Comparison of ENCODE assay signal across 1 cellular context in genomic region chr12:47080725-47081502, GRCh38.
A peak's percentile ranks its signal among the peaks of the same experiment; 100 is the strongest.
TF ChIP-seq lines count a peak whose summit lies in the region.

No MANE protein-coding gene starts in this region.

TF ChIP-seq in HEK293, 187 proteins besides CTCF, POLR2A, EP300 and RAD21 (continued from another document):
- TF ChIP-seq PRDM10 (tag by site-specific recombination; IDR thresholded peaks at IDR 0.05) (peak; percentile 76), ATF2 (tag by site-specific recombination; IDR thresholded peaks at IDR 0.05; ENCODE audit: low read depth) (no peak), ZNF292 (tag by site-specific recombination; IDR thresholded peaks at IDR 0.05; ENCODE audit: borderline replicate concordance, low read depth) (no peak), ZNF354C (tag by site-specific recombination; IDR thresholded peaks at IDR 0.05; ENCODE audit: borderline replicate concordance, low read depth) (no peak), ZNF280C (tag by site-specific recombination; IDR thresholded peaks at IDR 0.05) (no peak), ZNF350 (tag by site-specific recombination; IDR thresholded peaks at IDR 0.05) (no peak), SALL2 (tag by site-specific recombination; IDR thresholded peaks at IDR 0.05; ENCODE audit: borderline replicate concordance) (no peak), ZNF391 (tag by site-specific recombination; IDR thresholded peaks at IDR 0.05; ENCODE audit: borderline replicate concordance, low read depth) (peak; percentile 24; the same call in 1 of the 2 replicates), ZNF664 (tag by site-specific recombination; IDR thresholded peaks at IDR 0.05) (no peak), HOXD13 (CRISPR knock-in tag; IDR thresholded peaks at IDR 0.05; ENCODE audit: borderline replicate concordance) (no peak), ZNF404 (tag by site-specific recombination; IDR thresholded peaks at IDR 0.05) (no peak), ZNF658 (tag by site-specific recombination; IDR thresholded peaks at IDR 0.05) (no peak), ZNF274 (IDR thresholded peaks at IDR 0.05; ENCODE audit: low read length) (no peak), ZNF274 (tag by site-specific recombination; IDR thresholded peaks at IDR 0.05; ENCODE audit: borderline replicate concordance) (no peak), ZNF248 (tag by site-specific recombination; IDR thresholded peaks at IDR 0.05) (no peak), ZNF174 (tag by site-specific recombination; IDR thresholded peaks at IDR 0.05) (no peak), ZFP69B (tag by site-specific recombination; IDR thresholded peaks at IDR 0.05) (no peak), ZNF202 (tag by site-specific recombination; IDR thresholded peaks at IDR 0.05; ENCODE audit: borderline replicate concordance) (no peak), GLIS1 (tag by site-specific recombination; IDR thresholded peaks at IDR 0.05) (no peak), ZNF23 (tag by site-specific recombination; IDR thresholded peaks at IDR 0.05; ENCODE audit: borderline replicate concordance) (no peak), ZNF76 (tag by site-specific recombination; IDR thresholded peaks at IDR 0.05; ENCODE audit: borderline replicate concordance, low read depth) (peak; percentile 13; the same call in 1 of the 2 replicates), ZNF223 (tag by site-specific recombination; IDR thresholded peaks at IDR 0.05) (no peak), ZNF239 (tag by site-specific recombination; IDR thresholded peaks at IDR 0.05) (no peak), ZNF660 (tag by site-specific recombination; IDR thresholded peaks at IDR 0.05) (no peak), SP2 (tag by site-specific recombination; IDR thresholded peaks at IDR 0.05) (peak; percentile 50; the same call in 1 of the 2 replicates), GLI2 (tag by site-specific recombination; IDR thresholded peaks at IDR 0.05; ENCODE audit: borderline replicate concordance, low read depth) (no peak), ZNF48 (tag by site-specific recombination; IDR thresholded peaks at IDR 0.05) (no peak), KLF8 (tag by site-specific recombination; IDR thresholded peaks at IDR 0.05) (no peak; the same call in 1 of the 2 replicates), HIC1 (tag by site-specific recombination; IDR thresholded peaks at IDR 0.05) (no peak), ZNF18 (tag by site-specific recombination; IDR thresholded peaks at IDR 0.05) (no peak), KLF9 (tag by site-specific recombination; IDR thresholded peaks at IDR 0.05; ENCODE audit: low read depth) (peak; percentile 80), ZBTB8A (tag by site-specific recombination; IDR thresholded peaks at IDR 0.05) (no peak), ZNF121 (tag by site-specific recombination; IDR thresholded peaks at IDR 0.05) (no peak; the same call in 1 of the 2 replicates), ZNF514 (tag by site-specific recombination; IDR thresholded peaks at IDR 0.05) (no peak), ZNF621 (tag by site-specific recombination; IDR thresholded peaks at IDR 0.05) (no peak), ZNF701 (tag by site-specific recombination; IDR thresholded peaks at IDR 0.05) (no peak), ZNF510 (tag by site-specific recombination; IDR thresholded peaks at IDR 0.05; ENCODE audit: insufficient replicate concordance) (no peak), ZNF16 (tag by site-specific recombination; IDR thresholded peaks at IDR 0.05; ENCODE audit: low read depth) (no peak), ZNF433 (tag by site-specific recombination; IDR thresholded peaks at IDR 0.05; ENCODE audit: low read depth) (no peak)
- TF ChIP-seq, protein P1, sequence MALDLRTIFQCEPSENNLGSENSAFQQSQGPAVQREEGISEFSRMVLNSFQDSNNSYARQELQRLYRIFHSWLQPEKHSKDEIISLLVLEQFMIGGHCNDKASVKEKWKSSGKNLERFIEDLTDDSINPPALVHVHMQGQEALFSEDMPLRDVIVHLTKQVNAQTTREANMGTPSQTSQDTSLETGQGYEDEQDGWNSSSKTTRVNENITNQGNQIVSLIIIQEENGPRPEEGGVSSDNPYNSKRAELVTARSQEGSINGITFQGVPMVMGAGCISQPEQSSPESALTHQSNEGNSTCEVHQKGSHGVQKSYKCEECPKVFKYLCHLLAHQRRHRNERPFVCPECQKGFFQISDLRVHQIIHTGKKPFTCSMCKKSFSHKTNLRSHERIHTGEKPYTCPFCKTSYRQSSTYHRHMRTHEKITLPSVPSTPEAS (tag by site-specific recombination; IDR thresholded peaks at IDR 0.05): peak; percentile 25; the same call in 1 of the 2 replicates
- TF ChIP-seq, protein P2, sequence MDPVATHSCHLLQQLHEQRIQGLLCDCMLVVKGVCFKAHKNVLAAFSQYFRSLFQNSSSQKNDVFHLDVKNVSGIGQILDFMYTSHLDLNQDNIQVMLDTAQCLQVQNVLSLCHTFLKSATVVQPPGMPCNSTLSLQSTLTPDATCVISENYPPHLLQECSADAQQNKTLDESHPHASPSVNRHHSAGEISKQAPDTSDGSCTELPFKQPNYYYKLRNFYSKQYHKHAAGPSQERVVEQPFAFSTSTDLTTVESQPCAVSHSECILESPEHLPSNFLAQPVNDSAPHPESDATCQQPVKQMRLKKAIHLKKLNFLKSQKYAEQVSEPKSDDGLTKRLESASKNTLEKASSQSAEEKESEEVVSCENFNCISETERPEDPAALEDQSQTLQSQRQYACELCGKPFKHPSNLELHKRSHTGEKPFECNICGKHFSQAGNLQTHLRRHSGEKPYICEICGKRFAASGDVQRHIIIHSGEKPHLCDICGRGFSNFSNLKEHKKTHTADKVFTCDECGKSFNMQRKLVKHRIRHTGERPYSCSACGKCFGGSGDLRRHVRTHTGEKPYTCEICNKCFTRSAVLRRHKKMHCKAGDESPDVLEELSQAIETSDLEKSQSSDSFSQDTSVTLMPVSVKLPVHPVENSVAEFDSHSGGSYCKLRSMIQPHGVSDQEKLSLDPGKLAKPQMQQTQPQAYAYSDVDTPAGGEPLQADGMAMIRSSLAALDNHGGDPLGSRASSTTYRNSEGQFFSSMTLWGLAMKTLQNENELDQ (tag by site-specific recombination; IDR thresholded peaks at IDR 0.05; ENCODE audit: low read depth): no peak
- TF ChIP-seq, protein P3, sequence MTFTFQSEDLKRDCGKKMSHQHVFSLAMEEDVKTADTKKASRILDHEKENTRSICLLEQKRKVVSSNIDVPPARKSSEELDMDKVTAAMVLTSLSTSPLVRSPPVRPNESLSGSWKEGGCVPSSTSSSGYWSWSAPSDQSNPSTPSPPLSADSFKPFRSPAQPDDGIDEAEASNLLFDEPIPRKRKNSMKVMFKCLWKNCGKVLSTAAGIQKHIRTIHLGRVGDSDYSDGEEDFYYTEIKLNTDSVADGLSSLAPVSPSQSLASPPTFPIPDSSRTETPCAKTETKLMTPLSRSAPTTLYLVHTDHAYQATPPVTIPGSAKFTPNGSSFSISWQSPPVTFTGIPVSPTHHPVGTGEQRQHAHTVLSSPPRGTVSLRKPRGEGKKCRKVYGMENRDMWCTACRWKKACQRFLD (tag by site-specific recombination; IDR thresholded peaks at IDR 0.05): no peak
- TF ChIP-seq, protein P4, sequence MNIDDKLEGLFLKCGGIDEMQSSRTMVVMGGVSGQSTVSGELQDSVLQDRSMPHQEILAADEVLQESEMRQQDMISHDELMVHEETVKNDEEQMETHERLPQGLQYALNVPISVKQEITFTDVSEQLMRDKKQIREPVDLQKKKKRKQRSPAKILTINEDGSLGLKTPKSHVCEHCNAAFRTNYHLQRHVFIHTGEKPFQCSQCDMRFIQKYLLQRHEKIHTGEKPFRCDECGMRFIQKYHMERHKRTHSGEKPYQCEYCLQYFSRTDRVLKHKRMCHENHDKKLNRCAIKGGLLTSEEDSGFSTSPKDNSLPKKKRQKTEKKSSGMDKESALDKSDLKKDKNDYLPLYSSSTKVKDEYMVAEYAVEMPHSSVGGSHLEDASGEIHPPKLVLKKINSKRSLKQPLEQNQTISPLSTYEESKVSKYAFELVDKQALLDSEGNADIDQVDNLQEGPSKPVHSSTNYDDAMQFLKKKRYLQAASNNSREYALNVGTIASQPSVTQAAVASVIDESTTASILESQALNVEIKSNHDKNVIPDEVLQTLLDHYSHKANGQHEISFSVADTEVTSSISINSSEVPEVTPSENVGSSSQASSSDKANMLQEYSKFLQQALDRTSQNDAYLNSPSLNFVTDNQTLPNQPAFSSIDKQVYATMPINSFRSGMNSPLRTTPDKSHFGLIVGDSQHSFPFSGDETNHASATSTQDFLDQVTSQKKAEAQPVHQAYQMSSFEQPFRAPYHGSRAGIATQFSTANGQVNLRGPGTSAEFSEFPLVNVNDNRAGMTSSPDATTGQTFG (tag by site-specific recombination; IDR thresholded peaks at IDR 0.05; ENCODE audit: borderline replicate concordance): 0 out of 2 replicates have a peak, but pooled peaks have one; percentile 7
